ENCODE assay signal across 2 cellular contexts in the genomic region with DNA sequence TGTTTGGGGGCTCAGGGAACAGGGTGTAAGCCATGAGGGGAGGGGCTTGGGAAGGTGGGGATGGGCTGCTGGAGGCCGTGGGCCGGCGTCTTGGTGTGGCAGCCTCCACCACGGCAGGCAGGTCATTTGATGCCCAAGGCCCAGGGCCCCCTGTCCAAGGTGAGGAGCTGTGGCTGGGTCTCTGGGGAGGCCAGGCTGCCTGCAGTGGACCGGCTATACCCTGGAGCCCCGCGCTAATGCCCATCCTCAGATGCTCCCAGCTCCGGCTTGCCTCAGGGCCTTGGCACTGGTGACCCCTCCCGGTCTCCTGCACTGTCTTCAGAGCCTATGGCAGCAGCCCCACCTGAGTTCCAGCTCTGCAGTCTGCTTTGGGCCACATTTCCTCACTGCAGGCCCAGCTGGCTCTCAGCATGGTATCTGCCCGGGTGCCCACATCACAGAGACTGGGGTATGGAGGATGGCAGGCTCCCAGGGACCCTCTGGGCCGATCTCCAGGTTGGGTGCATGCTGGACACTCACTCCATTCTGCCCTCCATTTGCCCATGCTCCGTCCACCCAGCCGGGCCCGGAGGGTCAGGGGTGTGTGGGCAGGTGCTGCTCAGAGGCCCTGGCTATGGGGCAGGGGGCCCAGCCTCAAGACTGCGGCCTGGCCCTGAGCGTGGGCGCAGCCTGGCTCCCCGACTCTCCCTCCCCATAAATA. TPM values are rescaled to one million over a fixed set of nuclear protein-coding genes. Genes with fewer than 3 reads are reported as not detected.
"Had no signal": no experiment of that assay in that cellular context is flagged by ENCODE, and none has a peak within 500 bp of the region (broad histone marks: within the 10 kb centered on the region; RNA-seq: fewer than 3 reads in every experiment).

No MANE protein-coding gene starts in this region.

RNA-seq across cellular contexts. Expression of a gene that starts 21.7 kb away (rescaled TPM):
- total RNA-seq: activated B cell treated with CpG ODN at 0.5 μM for 24 hours, T-helper 17 cell had no signal
